ENCODE assay signal across 27 cellular contexts in genomic region chr9:127211983-127212382, GRCh38.
"Had no signal": no experiment of that assay in that cellular context is flagged by ENCODE, and none has a peak within 500 bp of the region (broad histone marks: within the 10 kb centered on the region; RNA-seq: fewer than 3 reads in every experiment).

No MANE protein-coding gene starts in this region.

- H3K27me3 Mint-ChIP-seq: memory B cell; naive B cell; natural killer cell treated with Interleukin-12 subunit alpha and Interleukin-12 subunit beta and Interleukin-15 and Interleukin-18, amount 100 ng/mL, for 72 hours; progenitor cell of endocrine pancreas had no signal

- H3K4me3 ChIP-seq: colonic mucosa, esophagus muscularis mucosa, lung, mucosa of descending colon, right lobe of liver, suprapubic skin, vagina had no signal

- H3K4me1 ChIP-seq: colonic mucosa, foreskin keratinocyte, parathyroid adenoma, right lobe of liver had no signal

- FAIRE-seq: endothelial cell of umbilical vein, keratinocyte, small intestine had no signal

- DNase-seq: colonic mucosa; effector CD8-positive, alpha-beta T cell; foreskin keratinocyte; hypothalamus; mucosa of descending colon; naive B cell; small intestine; stimulated activated CD4-positive, alpha-beta T cell treated with anti-CD3 and anti-CD28 coated beads, Interleukin-15, amount 100 ng/mL, for 24 hours; stimulated activated CD4-positive, alpha-beta T cell treated with anti-CD3 and anti-CD28 coated beads, Interleukin-2, amount 100 ng/mL, for 48 hours; stimulated activated naive CD4-positive, alpha-beta T cell; stimulated activated naive CD8-positive, alpha-beta T cell treated with anti-CD3 and anti-CD28 coated beads, Interleukin-15, amount 100 ng/mL, for 72 hours; trophoblast cell had no signal

- H3K4me1 Mint-ChIP-seq: neural crest cell had no signal

- H3K4me3 Mint-ChIP-seq: dendritic cell treated with granulocyte-macrophage colony-stimulating factor and Interleukin-4, amounts not matched to agents 40 ng/mL and 50 ng/mL, for 4 days; memory B cell; mesothelial cell of epicardium; naive B cell; natural killer cell treated with Interleukin-12 subunit alpha and Interleukin-12 subunit beta and Interleukin-15 and Interleukin-18, amount 100 ng/mL, for 72 hours; neural crest cell; stimulated activated naive CD8-positive, alpha-beta T cell treated with anti-CD3 and anti-CD28 coated beads, Interleukin-15, amount 100 ng/mL, for 72 hours had no signal

- H3K9me3 Mint-ChIP-seq: dendritic cell treated with granulocyte-macrophage colony-stimulating factor and Interleukin-4, amounts not matched to agents 40 ng/mL and 50 ng/mL, for 4 days; memory B cell; mesothelial cell of epicardium; naive B cell; natural killer cell treated with Interleukin-12 subunit alpha and Interleukin-12 subunit beta and Interleukin-15 and Interleukin-18, amount 100 ng/mL, for 72 hours; neural crest cell; stimulated activated naive CD8-positive, alpha-beta T cell treated with anti-CD3 and anti-CD28 coated beads, Interleukin-15, amount 100 ng/mL, for 72 hours had no signal

- H3K27me3 ChIP-seq: colonic mucosa, esophagus muscularis mucosa, right lobe of liver, suprapubic skin, vagina had no signal

- ATAC-seq: foreskin keratinocyte; left lobe of liver; mucosa of descending colon; natural killer cell treated with Interleukin-12 subunit alpha and Interleukin-12 subunit beta and Interleukin-15 and Interleukin-18, amount 100 ng/mL, for 72 hours; right lobe of liver; stimulated activated naive CD8-positive, alpha-beta T cell treated with anti-CD3 and anti-CD28 coated beads, Interleukin-15, amount 100 ng/mL, for 72 hours had no signal

- H3K9me3 ChIP-seq: colonic mucosa, esophagus muscularis mucosa, mucosa of descending colon, right lobe of liver, suprapubic skin, vagina had no signal

- H3K79me2 ChIP-seq: parathyroid adenoma had no signal

- H3K36me3 ChIP-seq: colonic mucosa, right lobe of liver, suprapubic skin, vagina had no signal

- H2AFZ ChIP-seq: parathyroid adenoma had no signal

- H3K27ac ChIP-seq: colonic mucosa, esophagus muscularis mucosa, foreskin keratinocyte, parathyroid adenoma, right lobe of liver, suprapubic skin, vagina had no signal

- H3K36me3 Mint-ChIP-seq: mesothelial cell of epicardium; naive B cell; natural killer cell treated with Interleukin-12 subunit alpha and Interleukin-12 subunit beta and Interleukin-15 and Interleukin-18, amount 100 ng/mL, for 72 hours had no signal

- H3K27ac Mint-ChIP-seq: dendritic cell treated with granulocyte-macrophage colony-stimulating factor and Interleukin-4, amounts not matched to agents 40 ng/mL and 50 ng/mL, for 4 days; memory B cell; mesothelial cell of epicardium; natural killer cell treated with Interleukin-12 subunit alpha and Interleukin-12 subunit beta and Interleukin-15 and Interleukin-18, amount 100 ng/mL, for 72 hours; progenitor cell of endocrine pancreas; stimulated activated naive CD8-positive, alpha-beta T cell treated with anti-CD3 and anti-CD28 coated beads, Interleukin-15, amount 100 ng/mL, for 72 hours had no signal

- H3K9ac ChIP-seq: parathyroid adenoma had no signal
